In the genomic region with DNA sequence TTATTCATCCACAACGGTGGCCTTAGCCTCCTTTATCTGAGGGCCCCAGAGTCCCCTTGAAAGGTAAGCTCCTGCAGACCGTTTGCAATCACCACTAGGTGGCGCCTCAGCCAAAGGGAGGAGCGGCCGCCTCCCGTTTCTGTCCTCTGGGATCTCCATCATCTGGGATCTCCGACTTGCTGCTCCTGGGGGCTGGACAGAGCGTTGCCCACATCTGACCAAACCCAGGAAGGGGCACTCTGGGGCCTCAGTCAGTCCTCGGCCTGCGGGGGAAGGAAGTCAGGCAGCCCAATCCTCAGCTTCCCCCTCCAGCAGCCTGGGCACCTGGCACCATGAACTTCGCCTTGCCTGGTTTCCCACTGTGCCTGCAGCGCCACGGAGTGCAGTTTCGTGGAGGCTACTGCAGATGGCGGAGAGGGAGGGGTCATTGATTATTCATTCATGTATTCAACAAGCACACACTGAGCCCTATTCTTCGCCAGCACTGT, we compare ENCODE assay signal across 8 cellular contexts.
DNase-seq lines count a peak whose midpoint lies in the region; ATAC-seq and TF ChIP-seq lines count a peak whose summit lies in the region.

No MANE protein-coding gene starts in this region.

- H3K4me3 ChIP-seq in astrocyte of the spinal cord (ENCODE audit: low read depth, low read length) = no peak overlapping the region

- in situ Hi-C loops in astrocyte of the spinal cord (cut with HindIII; ENCODE audit: low sequenced_read_pairs) = no loop called here

- DNase-seq in NCI-H510A treated with DMSO at 0.1 percent for 48 hours (lab: John Stamatoyannopoulos, UW) = peak; percentile 30
- no peak for DNase-seq in NCI-H510A (lab: John Stamatoyannopoulos, UW)
- DNase-seq in NCI-H1105 treated with DMSO at 0.1 percent for 48 hours (lab: John Stamatoyannopoulos, UW) = peak; percentile 76
- peak; percentile 15 for DNase-seq in T-helper 22 cell (ENCODE audit: low read depth)
- DNase-seq in astrocyte of the spinal cord (ENCODE audit: low read depth, low spot score) = peak; percentile 58
- DNase-seq in iPS-NIHi11 (ENCODE audit: low spot score) = peak; percentile 87
- DNase-seq in stimulated activated CD4-positive, alpha-beta T cell treated with anti-CD3 and anti-CD28 coated beads, Interleukin-12 subunit alpha, Interleukin-12 subunit beta, amount 100 ng/mL, for 48 hours (ENCODE audit: low read depth in 2 of 3, low spot score in 1 of 3) = peak; percentile 28 to 56 (median 48)

- ATAC-seq in HG02642 (IDR thresholded peaks at IDR 0.05; ENCODE audit: poor library complexity, unreplicated experiment) = no peak

- TF ChIP-seq CTCF in astrocyte of the spinal cord (IDR thresholded peaks at IDR 0.05; ENCODE audit: low read depth, low read length) = peak; percentile 91
